1 cellular context compared by ENCODE assay signal in the genomic region with DNA sequence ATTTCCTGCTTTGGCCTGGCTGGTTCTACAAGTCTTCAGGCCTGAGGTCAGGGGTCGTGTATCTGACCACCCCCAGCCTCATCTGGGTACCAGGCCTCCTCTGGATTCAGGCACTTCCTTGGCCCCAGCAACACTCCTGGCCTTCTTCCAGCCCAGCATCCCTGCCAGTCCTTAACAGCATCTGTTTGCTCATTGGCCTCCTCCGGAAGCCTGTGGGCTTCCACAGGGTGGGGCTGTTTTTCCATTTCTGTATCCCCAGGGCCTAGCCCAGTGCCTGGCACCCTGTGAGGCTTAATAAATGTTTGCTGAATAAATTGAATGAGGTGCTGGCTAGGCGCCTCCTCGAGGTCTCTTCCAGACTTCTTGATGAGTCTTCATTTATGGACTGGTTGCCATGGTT.
TF ChIP-seq lines count a peak whose summit lies in the region.

No MANE protein-coding gene starts in this region.

TF ChIP-seq in K562, 482 proteins besides CTCF, POLR2A, EP300 and RAD21:
- TF ChIP-seq, protein P1, sequence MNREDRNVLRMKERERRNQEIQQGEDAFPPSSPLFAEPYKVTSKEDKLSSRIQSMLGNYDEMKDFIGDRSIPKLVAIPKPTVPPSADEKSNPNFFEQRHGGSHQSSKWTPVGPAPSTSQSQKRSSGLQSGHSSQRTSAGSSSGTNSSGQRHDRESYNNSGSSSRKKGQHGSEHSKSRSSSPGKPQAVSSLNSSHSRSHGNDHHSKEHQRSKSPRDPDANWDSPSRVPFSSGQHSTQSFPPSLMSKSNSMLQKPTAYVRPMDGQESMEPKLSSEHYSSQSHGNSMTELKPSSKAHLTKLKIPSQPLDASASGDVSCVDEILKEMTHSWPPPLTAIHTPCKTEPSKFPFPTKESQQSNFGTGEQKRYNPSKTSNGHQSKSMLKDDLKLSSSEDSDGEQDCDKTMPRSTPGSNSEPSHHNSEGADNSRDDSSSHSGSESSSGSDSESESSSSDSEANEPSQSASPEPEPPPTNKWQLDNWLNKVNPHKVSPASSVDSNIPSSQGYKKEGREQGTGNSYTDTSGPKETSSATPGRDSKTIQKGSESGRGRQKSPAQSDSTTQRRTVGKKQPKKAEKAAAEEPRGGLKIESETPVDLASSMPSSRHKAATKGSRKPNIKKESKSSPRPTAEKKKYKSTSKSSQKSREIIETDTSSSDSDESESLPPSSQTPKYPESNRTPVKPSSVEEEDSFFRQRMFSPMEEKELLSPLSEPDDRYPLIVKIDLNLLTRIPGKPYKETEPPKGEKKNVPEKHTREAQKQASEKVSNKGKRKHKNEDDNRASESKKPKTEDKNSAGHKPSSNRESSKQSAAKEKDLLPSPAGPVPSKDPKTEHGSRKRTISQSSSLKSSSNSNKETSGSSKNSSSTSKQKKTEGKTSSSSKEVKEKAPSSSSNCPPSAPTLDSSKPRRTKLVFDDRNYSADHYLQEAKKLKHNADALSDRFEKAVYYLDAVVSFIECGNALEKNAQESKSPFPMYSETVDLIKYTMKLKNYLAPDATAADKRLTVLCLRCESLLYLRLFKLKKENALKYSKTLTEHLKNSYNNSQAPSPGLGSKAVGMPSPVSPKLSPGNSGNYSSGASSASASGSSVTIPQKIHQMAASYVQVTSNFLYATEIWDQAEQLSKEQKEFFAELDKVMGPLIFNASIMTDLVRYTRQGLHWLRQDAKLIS (CRISPR knock-in tag; IDR thresholded peaks at IDR 0.05), result no peak
- TF ChIP-seq MAFF (IDR thresholded peaks at IDR 0.05; ENCODE audit: low read length) (no peak), ZNF143 (CRISPR knock-in tag; IDR thresholded peaks at IDR 0.05) (no peak), NFIC (IDR thresholded peaks at IDR 0.05) (peak; percentile 50), DNMT1 (IDR thresholded peaks at IDR 0.05) (no peak), BRCA1 (IDR thresholded peaks at IDR 0.05) (no peak), BRCA1 (CRISPR knock-in tag; IDR thresholded peaks at IDR 0.05) (no peak), TFAP4 (CRISPR knock-in tag; IDR thresholded peaks at IDR 0.05; ENCODE audit: borderline replicate concordance) (no peak), OTX1 (CRISPR knock-in tag; IDR thresholded peaks at IDR 0.05) (no peak), ZNF584 (CRISPR knock-in tag; IDR thresholded peaks at IDR 0.05; ENCODE audit: low read depth) (no peak), RNF2 (IDR thresholded peaks at IDR 0.05) (no peak), NFIX (CRISPR knock-in tag; IDR thresholded peaks at IDR 0.05; ENCODE audit: low read depth) (no peak), NFE2L1 (tag; IDR thresholded peaks at IDR 0.05; ENCODE audit: borderline replicate concordance, low read depth) (no peak), RFX1 (IDR thresholded peaks at IDR 0.05) (peak; percentile 48; the same call in 1 of the 2 replicates), GTF2B (IDR thresholded peaks at IDR 0.05; ENCODE audit: extremely low read depth, insufficient read length) (no peak), KHSRP (IDR thresholded peaks at IDR 0.05) (no peak), ZNF668 (CRISPR knock-in tag; IDR thresholded peaks at IDR 0.05) (no peak), ZNF174 (CRISPR knock-in tag; IDR thresholded peaks at IDR 0.05) (no peak)
- TF ChIP-seq, protein P2, sequence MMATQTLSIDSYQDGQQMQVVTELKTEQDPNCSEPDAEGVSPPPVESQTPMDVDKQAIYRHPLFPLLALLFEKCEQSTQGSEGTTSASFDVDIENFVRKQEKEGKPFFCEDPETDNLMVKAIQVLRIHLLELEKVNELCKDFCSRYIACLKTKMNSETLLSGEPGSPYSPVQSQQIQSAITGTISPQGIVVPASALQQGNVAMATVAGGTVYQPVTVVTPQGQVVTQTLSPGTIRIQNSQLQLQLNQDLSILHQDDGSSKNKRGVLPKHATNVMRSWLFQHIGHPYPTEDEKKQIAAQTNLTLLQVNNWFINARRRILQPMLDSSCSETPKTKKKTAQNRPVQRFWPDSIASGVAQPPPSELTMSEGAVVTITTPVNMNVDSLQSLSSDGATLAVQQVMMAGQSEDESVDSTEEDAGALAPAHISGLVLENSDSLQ (IDR thresholded peaks at IDR 0.05), result no peak
